Comparison of ENCODE assay signal across 18 cellular contexts in the genomic region with DNA sequence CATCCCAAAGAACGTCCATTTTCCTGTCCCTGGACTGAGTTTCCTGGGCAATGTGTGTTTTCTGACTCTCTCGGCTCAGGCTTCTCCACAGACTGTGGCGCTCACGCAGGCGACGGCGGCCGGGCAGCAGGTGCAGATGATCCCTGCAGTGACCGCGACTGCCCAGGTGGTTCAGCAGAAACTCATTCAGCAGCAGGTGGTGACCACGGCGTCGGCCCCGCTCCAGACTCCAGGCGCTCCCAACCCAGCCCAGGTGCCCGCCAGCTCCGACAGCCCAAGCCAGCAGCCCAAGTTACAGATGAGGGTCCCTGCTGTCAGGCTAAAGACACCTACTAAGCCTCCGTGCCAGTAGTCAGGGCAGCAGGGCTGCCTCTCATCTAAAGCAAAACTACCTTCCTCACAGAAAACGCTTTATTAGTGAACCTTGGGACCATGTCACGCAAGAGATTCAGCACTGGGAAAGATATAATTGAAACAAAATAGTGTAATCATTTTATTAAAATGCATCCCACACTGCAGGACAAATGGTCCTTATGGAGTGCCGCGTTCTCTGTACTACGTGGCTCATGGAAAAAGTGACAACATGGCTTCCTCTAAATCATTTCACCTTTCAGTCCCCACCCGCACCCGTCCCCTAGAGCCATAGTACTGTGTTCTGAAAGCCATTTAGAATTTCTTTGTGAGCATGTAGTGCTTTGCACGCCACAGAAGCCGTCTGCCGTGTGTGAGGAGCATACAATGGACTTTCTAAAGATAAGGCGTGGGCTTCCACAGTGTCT.
"Had no signal": no experiment of that assay in that cellular context is flagged by ENCODE, and none has a peak within 500 bp of the region (broad histone marks: within the 10 kb centered on the region; RNA-seq: fewer than 3 reads in every experiment).

No MANE protein-coding gene starts in this region.

- ATAC-seq: natural killer cell had no signal

- H3K4me1 ChIP-seq: colonic mucosa had no signal

- DNase-seq: activated CD4-positive, alpha-beta T cell treated with anti-CD3 and anti-CD28 coated beads, Interleukin-2, amount 50 U/mL, for 4 hours; activated CD4-positive, CD25-positive, alpha-beta regulatory T cell treated with anti-CD3 and anti-CD28 coated beads, Interleukin-2, amount 50 U/mL, for 72 hours; activated naive CD4-positive, alpha-beta T cell treated with anti-CD3 and anti-CD28 coated beads, Interleukin-2, amount 50 U/mL, for 16 hours; activated T-cell treated with anti-CD3 and anti-CD28 coated beads for 4 hours; colonic mucosa; effector CD4-positive, alpha-beta T cell; glutamatergic neuron; kidney; left ventricle myocardium superior; mesendoderm; natural killer cell; small intestine; stimulated activated CD4-positive, alpha-beta T cell treated with anti-CD3 and anti-CD28 coated beads, Interleukin-4, amount 100 ng/mL, for 24 hours; stimulated activated naive CD4-positive, alpha-beta T cell; T-helper 1 cell; T1000 had no signal

- H3K27ac ChIP-seq: cardiac muscle cell, colonic mucosa, suprapubic skin had no signal

- H3K9me3 ChIP-seq: colonic mucosa, suprapubic skin had no signal

- H3K4me3 ChIP-seq: cardiac muscle cell, colonic mucosa, suprapubic skin had no signal

- H3K27me3 ChIP-seq: cardiac muscle cell, colonic mucosa, suprapubic skin had no signal
